ENCODE assay signal across 12 cellular contexts in the genomic region with DNA sequence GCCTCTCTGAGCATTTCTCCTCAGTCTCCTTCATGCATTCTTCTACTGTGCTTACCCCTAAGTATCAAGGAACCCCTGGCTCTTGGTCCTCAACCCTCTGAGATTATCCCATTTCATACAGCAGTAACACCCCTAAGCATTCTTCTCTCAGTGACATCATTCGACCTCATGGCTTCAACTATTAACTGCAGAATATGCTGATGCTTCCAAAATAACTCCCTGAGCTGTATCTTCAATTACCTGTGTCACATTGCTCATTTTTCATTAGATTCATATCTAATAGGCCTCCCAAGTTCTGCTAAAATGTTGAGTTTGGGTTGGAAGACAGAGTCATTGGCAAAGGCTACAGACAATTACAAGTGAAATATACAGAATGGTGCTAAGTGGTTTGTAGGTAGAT. TPM values are rescaled to one million over a fixed set of nuclear protein-coding genes. Genes with fewer than 3 reads are reported as not detected.
"Had no signal": no experiment of that assay in that cellular context is flagged by ENCODE, and none has a peak within 500 bp of the region (broad histone marks: within the 10 kb centered on the region; RNA-seq: fewer than 3 reads in every experiment).

No MANE protein-coding gene starts in this region.

- H3K4me3 ChIP-seq: GM23248, GM23338, HAP-1 had no signal

- H3K4me3 Mint-ChIP-seq: GM23338, H9, HFFc6 had no signal

- FAIRE-seq: H1, H54 had no signal

- DNase-seq: GM23248, GOT3, H7, H9, HCEC 1CT, HFFc6 had no signal

- H3K27ac ChIP-seq: GM23248 had no signal

- H2AFZ ChIP-seq: GM23248, GM23338 had no signal

- H3K9ac ChIP-seq: GM23248 had no signal

- ATAC-seq: GM23338, HCT116 had no signal

- H3K27ac Mint-ChIP-seq: GM23338, H9, HFFc6 had no signal

- H3K36me3 ChIP-seq: HAP-1 had no signal

- H3K4me2 ChIP-seq: GM23338 had no signal

- H3K9me3 Mint-ChIP-seq: GM23338, H9, HFFc6 had no signal

- H3K9me3 ChIP-seq: HAP-1 had no signal

RNA-seq across cellular contexts. Expression of a gene that starts 7.5 kb away (rescaled TPM):
- total RNA-seq: GM23248, GM23338, H4, H7, H9, HFFc6 had no signal
- polyA plus RNA-seq: GM23248, GM23338 had no signal
